Comparison of ENCODE assay signal across 9 cellular contexts in genomic region chr2:216113572-216113971, GRCh38. TPM values are rescaled to one million over a fixed set of nuclear protein-coding genes. Genes with fewer than 3 reads are reported as not detected.
DNase-seq lines count a peak whose midpoint lies in the region; ATAC-seq and TF ChIP-seq lines count a peak whose summit lies in the region.
"Had no signal": no experiment of that assay in that cellular context is flagged by ENCODE, and none has a peak within 500 bp of the region (broad histone marks: within the 10 kb centered on the region; RNA-seq: fewer than 3 reads in every experiment).

No MANE protein-coding gene starts in this region.

- DNase-seq in memory B cell (ENCODE audit: low spot score in 2 of 2): no peak
- DNase-seq in NCI-H526 treated with DMSO at 0.1 percent for 48 hours (lab: John Stamatoyannopoulos, UW): no peak
- no peak for DNase-seq in NCI-H2196 treated with DMSO at 0.1 percent for 48 hours (lab: John Stamatoyannopoulos, UW; ENCODE audit: unreplicated experiment)
- no peak for DNase-seq in osteocyte (ENCODE audit: extremely low spot score, unreplicated experiment)
- DNase-seq in NCI-H2081 (lab: John Stamatoyannopoulos, UW): no peak
- DNase-seq: NCI-H1417 treated with DMSO at 0.1 percent for 48 hours had no signal

- H3K9me3 Mint-ChIP-seq in memory B cell: no peaks in the 10 kb centered on the region
- no peaks in the 10 kb centered on the region for H3K9me3 Mint-ChIP-seq in osteocyte (ENCODE audit: unreplicated experiment)

- H3K36me3 Mint-ChIP-seq in memory B cell (peaks cover 32% of the 10 kb centered on the region), osteocyte (ENCODE audit: unreplicated experiment) (peaks cover 48% of the 10 kb centered on the region)

- peak; percentile 79 for ATAC-seq in GM18519 (IDR thresholded peaks at IDR 0.05; ENCODE audit: low FRiP score, unreplicated experiment)
- peak; percentile 61 for ATAC-seq in GM21576 (IDR thresholded peaks at IDR 0.05; ENCODE audit: unreplicated experiment)
- ATAC-seq in HG03571 (IDR thresholded peaks at IDR 0.05; ENCODE audit: unreplicated experiment): peak; percentile 51
- no peak for ATAC-seq in memory B cell (ENCODE audit: low read depth)

- H3K4me3 Mint-ChIP-seq in memory B cell (no peak overlapping the region), osteocyte (ENCODE audit: unreplicated experiment) (no peak overlapping the region)

- H3K27ac Mint-ChIP-seq in memory B cell: peak overlapping the region; percentile 99
- H3K27ac Mint-ChIP-seq in osteocyte (ENCODE audit: unreplicated experiment): no peak overlapping the region

- no peak for TF ChIP-seq CTCF in osteocyte (IDR thresholded peaks at IDR 0.05)

- H3K27me3 Mint-ChIP-seq in memory B cell (no peaks in the 10 kb centered on the region), osteocyte (ENCODE audit: unreplicated experiment) (no peaks in the 10 kb centered on the region)

- H3K4me1 Mint-ChIP-seq in memory B cell (peaks cover 36% of the 10 kb centered on the region), osteocyte (ENCODE audit: unreplicated experiment) (peaks cover 55% of the 10 kb centered on the region)

RNA-seq across cellular contexts. Expression of gene XRCC5, which starts 4.4 kb away (rescaled TPM):
- total RNA-seq in osteocyte: 224 and 234 TPM in 2 replicates

RNA-seq across cellular contexts. Expression of gene TMEM169, which starts 31.9 kb away (rescaled TPM):
- total RNA-seq in osteocyte: 1.5 and 2.3 TPM in 2 replicates

RNA-seq across cellular contexts. Expression of gene PECR, which starts 32.0 kb away (rescaled TPM):
- 6.6 and 9.0 TPM in 2 replicates for total RNA-seq in osteocyte
